8 cellular contexts compared by ENCODE assay signal in the genomic region with DNA sequence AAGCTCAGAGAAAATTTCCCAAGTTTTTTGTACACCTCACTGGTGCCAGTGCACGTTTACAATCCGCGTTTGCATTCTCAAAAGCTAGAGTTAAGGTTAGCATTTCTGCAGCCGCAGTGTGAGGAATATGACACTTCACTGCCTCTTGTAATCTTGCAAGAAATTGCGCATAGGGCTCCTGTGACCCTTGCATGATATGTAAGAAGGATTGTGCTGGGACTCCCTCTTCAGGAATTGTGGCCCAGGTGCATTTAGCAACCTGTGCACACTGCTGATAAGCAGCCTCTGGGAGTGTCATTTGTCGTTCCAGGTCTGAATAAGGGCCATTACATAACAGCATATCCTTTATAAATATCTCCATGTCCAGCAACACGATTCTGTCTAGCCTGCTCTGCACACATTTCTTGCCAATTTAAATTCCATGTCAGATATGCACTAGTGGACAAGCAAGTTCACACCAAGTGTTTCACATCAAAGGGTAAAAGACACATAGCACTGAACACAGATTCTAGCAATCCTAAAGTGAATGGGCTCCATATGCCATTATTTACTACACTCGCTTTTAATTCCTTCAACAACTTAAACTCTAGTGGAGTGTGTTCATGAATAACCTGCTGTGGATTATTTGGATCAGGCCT.
DNase-seq lines count a peak whose midpoint lies in the region; ATAC-seq, FAIRE-seq and TF ChIP-seq lines count a peak whose summit lies in the region.

No MANE protein-coding gene starts in this region.

- peak; percentile 68 for DNase-seq in activated CD4-positive, alpha-beta T cell treated with anti-CD3 and anti-CD28 coated beads, Interleukin-2, amount 10 ng/mL, durations not matched to agents 24 days and 14 days
- no peak for DNase-seq in activated CD4-positive, alpha-beta T cell treated with anti-CD3 and anti-CD28 coated beads, Interleukin-2, amount 50 U/mL, for 4 hours
- DNase-seq in NCI-H1436 (lab: John Stamatoyannopoulos, UW) (peak; percentile 60), chondrocyte (ENCODE audit: low spot score) (no peak), small intestine (peak; percentile 95), substantia nigra (lab: John Stamatoyannopoulos, UW) (no peak), ascending aorta (ENCODE audit: low spot score in 2 of 2) (no peak)

- H3K4me3 Mint-ChIP-seq in activated CD4-positive, alpha-beta T cell treated with anti-CD3 and anti-CD28 coated beads, Interleukin-2, amount 10 ng/mL, durations not matched to agents 24 days and 14 days = no peak overlapping the region
- H3K4me3 Mint-ChIP-seq in chondrocyte (ENCODE audit: unreplicated experiment) = no peak overlapping the region

- H3K4me1 Mint-ChIP-seq in activated CD4-positive, alpha-beta T cell treated with anti-CD3 and anti-CD28 coated beads, Interleukin-2, amount 10 ng/mL, durations not matched to agents 24 days and 14 days = no peaks in the 10 kb centered on the region
- peaks cover 9% of the 10 kb centered on the region for H3K4me1 Mint-ChIP-seq in chondrocyte (ENCODE audit: low read depth)

- ATAC-seq in GM19023 (IDR thresholded peaks at IDR 0.05; ENCODE audit: unreplicated experiment) = no peak

- H3K9me3 ChIP-seq in small intestine (ENCODE audit: control insufficient read depth, low read depth) = no peaks in the 10 kb centered on the region
- no peaks in the 10 kb centered on the region for H3K9me3 ChIP-seq in ascending aorta

- WGBS in small intestine, 3 donors = 16 to 61% (median 48%) methylated on average over 8 of the region's 8 CpGs

- no peaks in the 10 kb centered on the region for H3K27me3 ChIP-seq in small intestine (ENCODE audit: control insufficient read depth in 2 of 2, insufficient read depth in 2 of 2, low read length in 2 of 2)
- H3K27me3 ChIP-seq in ascending aorta = no peaks in the 10 kb centered on the region

- peak; percentile 74 for TF ChIP-seq CTCF in chondrocyte (IDR thresholded peaks at IDR 0.05)
- TF ChIP-seq CTCF in ascending aorta (IDR thresholded peaks at IDR 0.05) = peak in 1 of 3 experiments; percentile 42

- intact Hi-C loops in activated CD4-positive, alpha-beta T cell treated with anti-CD3 and anti-CD28 coated beads, Interleukin-2, amount 10 ng/mL, durations not matched to agents 24 days and 14 days (cut with micrococcal nuclease) = no loop called here
- intact Hi-C loops in ascending aorta (cut with DNase I) = no loop called here

- H3K27ac ChIP-seq in small intestine (ENCODE audit: low read depth in 1 of 2, low read length in 1 of 2) (no peak overlapping the region), substantia nigra (ENCODE audit: low read depth, low read length, poor library complexity, severe bottlenecking) (no peak overlapping the region), ascending aorta (no peak overlapping the region)

- H3K27me3 Mint-ChIP-seq in activated CD4-positive, alpha-beta T cell treated with anti-CD3 and anti-CD28 coated beads, Interleukin-2, amount 10 ng/mL, durations not matched to agents 24 days and 14 days = peaks cover 20% of the 10 kb centered on the region
- H3K27me3 Mint-ChIP-seq in chondrocyte (ENCODE audit: low read depth) = no peaks in the 10 kb centered on the region

- no peak for FAIRE-seq in small intestine (lab: Jason Lieb, UNC)

- H3K36me3 Mint-ChIP-seq in activated CD4-positive, alpha-beta T cell treated with anti-CD3 and anti-CD28 coated beads, Interleukin-2, amount 10 ng/mL, durations not matched to agents 24 days and 14 days (ENCODE audit: low read depth) = no peaks in the 10 kb centered on the region
- no peaks in the 10 kb centered on the region for H3K36me3 Mint-ChIP-seq in chondrocyte (ENCODE audit: low read depth)

- H3K4me3 ChIP-seq in small intestine (ENCODE audit: low read depth in 1 of 2, low read length in 2 of 2) (no peak overlapping the region), ascending aorta (no peak overlapping the region)

- no peaks in the 10 kb centered on the region for H3K4me1 ChIP-seq in small intestine (ENCODE audit: control insufficient read depth in 2 of 2, insufficient read depth in 1 of 2, low read depth in 1 of 2, low read length in 1 of 2)
- H3K4me1 ChIP-seq in ascending aorta = no peaks in the 10 kb centered on the region

- no peak overlapping the region for H3K27ac Mint-ChIP-seq in activated CD4-positive, alpha-beta T cell treated with anti-CD3 and anti-CD28 coated beads, Interleukin-2, amount 10 ng/mL, durations not matched to agents 24 days and 14 days
- no peak overlapping the region for H3K27ac Mint-ChIP-seq in chondrocyte (ENCODE audit: unreplicated experiment)

- no peaks in the 10 kb centered on the region for H3K9me3 Mint-ChIP-seq in activated CD4-positive, alpha-beta T cell treated with anti-CD3 and anti-CD28 coated beads, Interleukin-2, amount 10 ng/mL, durations not matched to agents 24 days and 14 days
- H3K9me3 Mint-ChIP-seq in chondrocyte (ENCODE audit: low read depth) = no peaks in the 10 kb centered on the region

- H3K36me3 ChIP-seq in small intestine (ENCODE audit: control insufficient read depth in 2 of 2, insufficient read depth in 2 of 2, low read length in 2 of 2) (no peaks in the 10 kb centered on the region), ascending aorta (no peaks in the 10 kb centered on the region)

Comparison
In these comparisons a context has a peak if more than half of its experiments do, and no peak if none do; other contexts are left out.
1. DNase-seq: peak in activated CD4-positive, alpha-beta T cell treated with anti-CD3 and anti-CD28 coated beads, Interleukin-2, amount 10 ng/mL, durations not matched to agents 24 days and 14 days (single experiment), NCI-H1436 (single experiment) and small intestine (single experiment); none in activated CD4-positive, alpha-beta T cell treated with anti-CD3 and anti-CD28 coated beads, Interleukin-2, amount 50 U/mL, for 4 hours (0 of 2), chondrocyte (single experiment), substantia nigra (0 of 49) and ascending aorta (0 of 2).